Comparison of ENCODE assay signal across 1 cellular context in genomic region chr5:102807878-102808502, GRCh38.
TF ChIP-seq lines count a peak whose summit lies in the region.

No MANE protein-coding gene starts in this region.

TF ChIP-seq in HEK293, 187 proteins besides CTCF, POLR2A, EP300 and RAD21 (continued from another document and continues in another):
- TF ChIP-seq ZNF664 (tag by site-specific recombination; IDR thresholded peaks at IDR 0.05) = no peak
- TF ChIP-seq ZBTB20 (tag by site-specific recombination; IDR thresholded peaks at IDR 0.05) = no peak
- TF ChIP-seq ZNF280D (tag by site-specific recombination; IDR thresholded peaks at IDR 0.05) = no peak
- no peak for TF ChIP-seq ZNF140 (tag by site-specific recombination; IDR thresholded peaks at IDR 0.05)
- TF ChIP-seq ZNF776 (tag by site-specific recombination; IDR thresholded peaks at IDR 0.05; ENCODE audit: borderline replicate concordance) = no peak
- TF ChIP-seq KLF7 (tag by site-specific recombination; IDR thresholded peaks at IDR 0.05; ENCODE audit: borderline replicate concordance) = no peak
- TF ChIP-seq, protein P1, sequence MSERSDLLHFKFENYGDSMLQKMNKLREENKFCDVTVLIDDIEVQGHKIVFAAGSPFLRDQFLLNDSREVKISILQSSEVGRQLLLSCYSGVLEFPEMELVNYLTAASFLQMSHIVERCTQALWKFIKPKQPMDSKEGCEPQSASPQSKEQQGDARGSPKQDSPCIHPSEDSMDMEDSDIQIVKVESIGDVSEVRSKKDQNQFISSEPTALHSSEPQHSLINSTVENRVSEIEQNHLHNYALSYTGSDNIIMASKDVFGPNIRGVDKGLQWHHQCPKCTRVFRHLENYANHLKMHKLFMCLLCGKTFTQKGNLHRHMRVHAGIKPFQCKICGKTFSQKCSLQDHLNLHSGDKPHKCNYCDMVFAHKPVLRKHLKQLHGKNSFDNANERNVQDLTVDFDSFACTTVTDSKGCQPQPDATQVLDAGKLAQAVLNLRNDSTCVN (tag by site-specific recombination; optimal IDR thresholded peaks at IDR 0.05) = no peak
- no peak for TF ChIP-seq PRDM6 (tag by site-specific recombination; IDR thresholded peaks at IDR 0.05)
- TF ChIP-seq ZNF132 (tag by site-specific recombination; IDR thresholded peaks at IDR 0.05; ENCODE audit: borderline replicate concordance) = no peak
- TF ChIP-seq ZNF585B (tag by site-specific recombination; IDR thresholded peaks at IDR 0.05) = no peak
- no peak for TF ChIP-seq GLI4 (tag by site-specific recombination; IDR thresholded peaks at IDR 0.05)
- no peak for TF ChIP-seq ZNF549 (tag by site-specific recombination; IDR thresholded peaks at IDR 0.05)
- no peak for TF ChIP-seq ZSCAN18 (tag by site-specific recombination; IDR thresholded peaks at IDR 0.05)
- TF ChIP-seq, protein P2, sequence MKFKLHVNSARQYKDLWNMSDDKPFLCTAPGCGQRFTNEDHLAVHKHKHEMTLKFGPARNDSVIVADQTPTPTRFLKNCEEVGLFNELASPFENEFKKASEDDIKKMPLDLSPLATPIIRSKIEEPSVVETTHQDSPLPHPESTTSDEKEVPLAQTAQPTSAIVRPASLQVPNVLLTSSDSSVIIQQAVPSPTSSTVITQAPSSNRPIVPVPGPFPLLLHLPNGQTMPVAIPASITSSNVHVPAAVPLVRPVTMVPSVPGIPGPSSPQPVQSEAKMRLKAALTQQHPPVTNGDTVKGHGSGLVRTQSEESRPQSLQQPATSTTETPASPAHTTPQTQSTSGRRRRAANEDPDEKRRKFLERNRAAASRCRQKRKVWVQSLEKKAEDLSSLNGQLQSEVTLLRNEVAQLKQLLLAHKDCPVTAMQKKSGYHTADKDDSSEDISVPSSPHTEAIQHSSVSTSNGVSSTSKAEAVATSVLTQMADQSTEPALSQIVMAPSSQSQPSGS (tag by site-specific recombination; IDR thresholded peaks at IDR 0.05; ENCODE audit: low read depth) = peak; percentile 78
- TF ChIP-seq ZBTB1 (tag by site-specific recombination; IDR thresholded peaks at IDR 0.05) = no peak
- no peak for TF ChIP-seq ZNF354C (tag by site-specific recombination; IDR thresholded peaks at IDR 0.05; ENCODE audit: borderline replicate concordance, low read depth)
- TF ChIP-seq ZNF133 (tag by site-specific recombination; IDR thresholded peaks at IDR 0.05) = no peak
- TF ChIP-seq ZNF274 (IDR thresholded peaks at IDR 0.05; ENCODE audit: low read length) = no peak
- TF ChIP-seq ZNF274 (tag by site-specific recombination; IDR thresholded peaks at IDR 0.05; ENCODE audit: borderline replicate concordance) = no peak
- 0 out of 2 replicates have a peak, but pooled peaks have one; percentile 19 for TF ChIP-seq TRIM28 (IDR thresholded peaks at IDR 0.05; ENCODE audit: borderline replicate concordance, low read length)
- TF ChIP-seq ZNF23 (tag by site-specific recombination; IDR thresholded peaks at IDR 0.05; ENCODE audit: borderline replicate concordance) = no peak
- no peak for TF ChIP-seq ZNF19 (tag by site-specific recombination; IDR thresholded peaks at IDR 0.05; ENCODE audit: low read depth)
- TF ChIP-seq HOXD13 (CRISPR knock-in tag; IDR thresholded peaks at IDR 0.05; ENCODE audit: borderline replicate concordance) = no peak
- TF ChIP-seq ZNF768 (tag by site-specific recombination; IDR thresholded peaks at IDR 0.05) = no peak
- no peak for TF ChIP-seq ZNF37A (tag by site-specific recombination; IDR thresholded peaks at IDR 0.05)
- no peak for TF ChIP-seq MZF1 (tag by site-specific recombination; IDR thresholded peaks at IDR 0.05; ENCODE audit: borderline replicate concordance)
- TF ChIP-seq, protein P3, sequence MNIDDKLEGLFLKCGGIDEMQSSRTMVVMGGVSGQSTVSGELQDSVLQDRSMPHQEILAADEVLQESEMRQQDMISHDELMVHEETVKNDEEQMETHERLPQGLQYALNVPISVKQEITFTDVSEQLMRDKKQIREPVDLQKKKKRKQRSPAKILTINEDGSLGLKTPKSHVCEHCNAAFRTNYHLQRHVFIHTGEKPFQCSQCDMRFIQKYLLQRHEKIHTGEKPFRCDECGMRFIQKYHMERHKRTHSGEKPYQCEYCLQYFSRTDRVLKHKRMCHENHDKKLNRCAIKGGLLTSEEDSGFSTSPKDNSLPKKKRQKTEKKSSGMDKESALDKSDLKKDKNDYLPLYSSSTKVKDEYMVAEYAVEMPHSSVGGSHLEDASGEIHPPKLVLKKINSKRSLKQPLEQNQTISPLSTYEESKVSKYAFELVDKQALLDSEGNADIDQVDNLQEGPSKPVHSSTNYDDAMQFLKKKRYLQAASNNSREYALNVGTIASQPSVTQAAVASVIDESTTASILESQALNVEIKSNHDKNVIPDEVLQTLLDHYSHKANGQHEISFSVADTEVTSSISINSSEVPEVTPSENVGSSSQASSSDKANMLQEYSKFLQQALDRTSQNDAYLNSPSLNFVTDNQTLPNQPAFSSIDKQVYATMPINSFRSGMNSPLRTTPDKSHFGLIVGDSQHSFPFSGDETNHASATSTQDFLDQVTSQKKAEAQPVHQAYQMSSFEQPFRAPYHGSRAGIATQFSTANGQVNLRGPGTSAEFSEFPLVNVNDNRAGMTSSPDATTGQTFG (tag by site-specific recombination; IDR thresholded peaks at IDR 0.05; ENCODE audit: borderline replicate concordance) = no peak
- peak; percentile 54 for TF ChIP-seq ZFHX2 (tag by site-specific recombination; conservative IDR thresholded peaks at IDR 0.05)
- no peak for TF ChIP-seq ZNF658 (tag by site-specific recombination; IDR thresholded peaks at IDR 0.05)
- TF ChIP-seq SETDB1 (IDR thresholded peaks at IDR 0.05; ENCODE audit: insufficient read length, low read length) = no peak
- TF ChIP-seq ZNF404 (tag by site-specific recombination; IDR thresholded peaks at IDR 0.05) = no peak
- TF ChIP-seq ZNF792 (tag by site-specific recombination; IDR thresholded peaks at IDR 0.05) = no peak
- no peak for TF ChIP-seq BCL11B (tag by site-specific recombination; IDR thresholded peaks at IDR 0.05; ENCODE audit: low read depth)
- no peak for TF ChIP-seq ZNF302 (tag by site-specific recombination; IDR thresholded peaks at IDR 0.05; ENCODE audit: low read depth)
- TF ChIP-seq, protein P4, sequence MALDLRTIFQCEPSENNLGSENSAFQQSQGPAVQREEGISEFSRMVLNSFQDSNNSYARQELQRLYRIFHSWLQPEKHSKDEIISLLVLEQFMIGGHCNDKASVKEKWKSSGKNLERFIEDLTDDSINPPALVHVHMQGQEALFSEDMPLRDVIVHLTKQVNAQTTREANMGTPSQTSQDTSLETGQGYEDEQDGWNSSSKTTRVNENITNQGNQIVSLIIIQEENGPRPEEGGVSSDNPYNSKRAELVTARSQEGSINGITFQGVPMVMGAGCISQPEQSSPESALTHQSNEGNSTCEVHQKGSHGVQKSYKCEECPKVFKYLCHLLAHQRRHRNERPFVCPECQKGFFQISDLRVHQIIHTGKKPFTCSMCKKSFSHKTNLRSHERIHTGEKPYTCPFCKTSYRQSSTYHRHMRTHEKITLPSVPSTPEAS (tag by site-specific recombination; IDR thresholded peaks at IDR 0.05) = no peak
- TF ChIP-seq, protein P5, sequence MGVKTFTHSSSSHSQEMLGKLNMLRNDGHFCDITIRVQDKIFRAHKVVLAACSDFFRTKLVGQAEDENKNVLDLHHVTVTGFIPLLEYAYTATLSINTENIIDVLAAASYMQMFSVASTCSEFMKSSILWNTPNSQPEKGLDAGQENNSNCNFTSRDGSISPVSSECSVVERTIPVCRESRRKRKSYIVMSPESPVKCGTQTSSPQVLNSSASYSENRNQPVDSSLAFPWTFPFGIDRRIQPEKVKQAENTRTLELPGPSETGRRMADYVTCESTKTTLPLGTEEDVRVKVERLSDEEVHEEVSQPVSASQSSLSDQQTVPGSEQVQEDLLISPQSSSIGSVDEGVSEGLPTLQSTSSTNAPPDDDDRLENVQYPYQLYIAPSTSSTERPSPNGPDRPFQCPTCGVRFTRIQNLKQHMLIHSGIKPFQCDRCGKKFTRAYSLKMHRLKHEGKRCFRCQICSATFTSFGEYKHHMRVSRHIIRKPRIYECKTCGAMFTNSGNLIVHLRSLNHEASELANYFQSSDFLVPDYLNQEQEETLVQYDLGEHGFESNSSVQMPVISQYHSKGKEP (tag by site-specific recombination; IDR thresholded peaks at IDR 0.05) = no peak
- no peak for TF ChIP-seq MEIS1 (CRISPR knock-in tag; IDR thresholded peaks at IDR 0.05; ENCODE audit: borderline replicate concordance)
- TF ChIP-seq, protein P6, sequence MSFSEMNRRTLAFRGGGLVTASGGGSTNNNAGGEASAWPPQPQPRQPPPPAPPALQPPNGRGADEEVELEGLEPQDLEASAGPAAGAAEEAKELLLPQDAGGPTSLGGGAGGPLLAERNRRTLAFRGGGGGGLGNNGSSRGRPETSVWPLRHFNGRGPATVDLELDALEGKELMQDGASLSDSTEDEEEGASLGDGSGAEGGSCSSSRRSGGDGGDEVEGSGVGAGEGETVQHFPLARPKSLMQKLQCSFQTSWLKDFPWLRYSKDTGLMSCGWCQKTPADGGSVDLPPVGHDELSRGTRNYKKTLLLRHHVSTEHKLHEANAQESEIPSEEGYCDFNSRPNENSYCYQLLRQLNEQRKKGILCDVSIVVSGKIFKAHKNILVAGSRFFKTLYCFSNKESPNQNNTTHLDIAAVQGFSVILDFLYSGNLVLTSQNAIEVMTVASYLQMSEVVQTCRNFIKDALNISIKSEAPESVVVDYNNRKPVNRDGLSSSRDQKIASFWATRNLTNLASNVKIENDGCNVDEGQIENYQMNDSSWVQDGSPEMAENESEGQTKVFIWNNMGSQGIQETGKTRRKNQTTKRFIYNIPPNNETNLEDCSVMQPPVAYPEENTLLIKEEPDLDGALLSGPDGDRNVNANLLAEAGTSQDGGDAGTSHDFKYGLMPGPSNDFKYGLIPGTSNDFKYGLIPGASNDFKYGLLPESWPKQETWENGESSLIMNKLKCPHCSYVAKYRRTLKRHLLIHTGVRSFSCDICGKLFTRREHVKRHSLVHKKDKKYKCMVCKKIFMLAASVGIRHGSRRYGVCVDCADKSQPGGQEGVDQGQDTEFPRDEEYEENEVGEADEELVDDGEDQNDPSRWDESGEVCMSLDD (tag by site-specific recombination; IDR thresholded peaks at IDR 0.05) = no peak
- peak; percentile 94 for TF ChIP-seq ZNF629 (tag by site-specific recombination; IDR thresholded peaks at IDR 0.05)
- TF ChIP-seq ZNF677 (tag by site-specific recombination; IDR thresholded peaks at IDR 0.05) = no peak
- no peak for TF ChIP-seq ZNF76 (tag by site-specific recombination; IDR thresholded peaks at IDR 0.05; ENCODE audit: borderline replicate concordance, low read depth)
- no peak for TF ChIP-seq ZNF777 (tag by site-specific recombination; IDR thresholded peaks at IDR 0.05; ENCODE audit: borderline replicate concordance)
- no peak for TF ChIP-seq ZNF521 (tag by site-specific recombination; IDR thresholded peaks at IDR 0.05)
- TF ChIP-seq ZNF830 (tag by site-specific recombination; IDR thresholded peaks at IDR 0.05; ENCODE audit: low read depth) = no peak
- TF ChIP-seq INSM2 (tag by site-specific recombination; IDR thresholded peaks at IDR 0.05) = 0 out of 2 replicates have a peak, but pooled peaks have one; percentile 31
- TF ChIP-seq ZFP69B (tag by site-specific recombination; IDR thresholded peaks at IDR 0.05) = no peak
- no peak for TF ChIP-seq ZNF292 (tag by site-specific recombination; IDR thresholded peaks at IDR 0.05; ENCODE audit: borderline replicate concordance, low read depth)
